21 cellular contexts compared by ENCODE assay signal in genomic region chr7:24480501-24480900, GRCh38.
DNase-seq lines count a peak whose midpoint lies in the region; FAIRE-seq and TF ChIP-seq lines count a peak whose summit lies in the region.
"Had no signal": no experiment of that assay in that cellular context is flagged by ENCODE, and none has a peak within 500 bp of the region (broad histone marks: within the 10 kb centered on the region; RNA-seq: fewer than 3 reads in every experiment).

No MANE protein-coding gene starts in this region.

- H3K27me3 ChIP-seq in small intestine (ENCODE audit: control insufficient read depth in 2 of 2, insufficient read depth in 2 of 2, low read length in 2 of 2) (no peaks in the 10 kb centered on the region), H7 (ENCODE audit: control insufficient read depth, insufficient read depth, low read length) (no peaks in the 10 kb centered on the region)
- H3K27me3 ChIP-seq: BLaER1 had no signal

- H3K9me3 Mint-ChIP-seq in activated CD4-positive, alpha-beta T cell treated with anti-CD3 and anti-CD28 coated beads, Interleukin-2, amount 10 ng/mL, durations not matched to agents 24 days and 14 days, result no peaks in the 10 kb centered on the region
- H3K9me3 Mint-ChIP-seq in nephron progenitor cell (peaks cover 4% of the 10 kb centered on the region), chondrocyte (ENCODE audit: low read depth) (no peaks in the 10 kb centered on the region)
- H3K9me3 Mint-ChIP-seq: CD8-positive, alpha-beta T cell had no signal

- H3K4me1 ChIP-seq in small intestine (ENCODE audit: control insufficient read depth in 2 of 2, insufficient read depth in 1 of 2, low read depth in 1 of 2, low read length in 1 of 2), result no peaks in the 10 kb centered on the region
- H3K4me1 ChIP-seq: BLaER1 had no signal

- intact Hi-C loops in activated CD4-positive, alpha-beta T cell treated with anti-CD3 and anti-CD28 coated beads, Interleukin-2, amount 10 ng/mL, durations not matched to agents 24 days and 14 days (cut with micrococcal nuclease), result no loop called here
- intact Hi-C loops in posterior cingulate gyrus (cut with DNase I), result no loop called here

- no peak overlapping the region for H3K4me3 Mint-ChIP-seq in activated CD4-positive, alpha-beta T cell treated with anti-CD3 and anti-CD28 coated beads, Interleukin-2, amount 10 ng/mL, durations not matched to agents 24 days and 14 days
- no peak overlapping the region for H3K4me3 Mint-ChIP-seq in nephron progenitor cell
- H3K4me3 Mint-ChIP-seq in chondrocyte (ENCODE audit: unreplicated experiment), result no peak overlapping the region
- H3K4me3 Mint-ChIP-seq: B cell; CD4-positive, CD25-positive, alpha-beta regulatory T cell; CD8-positive, alpha-beta T cell had no signal

- no peak for TF ChIP-seq CTCF in nephron progenitor cell (IDR thresholded peaks at IDR 0.05)
- TF ChIP-seq CTCF in chondrocyte (IDR thresholded peaks at IDR 0.05), result no peak

- WGBS in small intestine, 3 donors, result 73 to 78% (median 76%) methylated on average over 5 of the region's 5 CpGs

- H3K36me3 ChIP-seq in small intestine (ENCODE audit: control insufficient read depth in 2 of 2, insufficient read depth in 2 of 2, low read length in 2 of 2), result no peaks in the 10 kb centered on the region
- H3K36me3 ChIP-seq in H7 (replicated peaks; ENCODE audit: control insufficient read depth, insufficient read depth, low read length), result no peaks in the 10 kb centered on the region
- H3K36me3 ChIP-seq: BLaER1 had no signal

- H3K27me3 Mint-ChIP-seq in activated CD4-positive, alpha-beta T cell treated with anti-CD3 and anti-CD28 coated beads, Interleukin-2, amount 10 ng/mL, durations not matched to agents 24 days and 14 days, result peaks cover 13% of the 10 kb centered on the region
- H3K27me3 Mint-ChIP-seq in nephron progenitor cell (ENCODE audit: low read depth, poor library complexity), result peaks cover 13% of the 10 kb centered on the region
- no peaks in the 10 kb centered on the region for H3K27me3 Mint-ChIP-seq in chondrocyte (ENCODE audit: low read depth)

- H3K27ac ChIP-seq in small intestine (ENCODE audit: low read depth in 1 of 2, low read length in 1 of 2), result no peak overlapping the region
- H3K27ac ChIP-seq: 22Rv1, BLaER1, C4-2B had no signal

- no peak for FAIRE-seq in small intestine (lab: Jason Lieb, UNC)
- FAIRE-seq: A204.1, G401.6, GM12892 had no signal

- H3K4me3 ChIP-seq in small intestine (ENCODE audit: low read depth in 1 of 2, low read length in 2 of 2) (no peak overlapping the region), H7 (ENCODE audit: insufficient read depth, low read depth, low read length) (no peak overlapping the region)
- H3K4me3 ChIP-seq: BLaER1 had no signal

- no peaks in the 10 kb centered on the region for H3K9me3 ChIP-seq in small intestine (ENCODE audit: control insufficient read depth, low read depth)
- H3K9me3 ChIP-seq: BLaER1, Caco-2 had no signal

- H3K27ac Mint-ChIP-seq in activated CD4-positive, alpha-beta T cell treated with anti-CD3 and anti-CD28 coated beads, Interleukin-2, amount 10 ng/mL, durations not matched to agents 24 days and 14 days, result no peak overlapping the region
- H3K27ac Mint-ChIP-seq in nephron progenitor cell, result peak overlapping the region; percentile 30
- H3K27ac Mint-ChIP-seq in chondrocyte (ENCODE audit: unreplicated experiment), result no peak overlapping the region
- H3K27ac Mint-ChIP-seq: B cell; CD4-positive, CD25-positive, alpha-beta regulatory T cell; CD8-positive, alpha-beta T cell had no signal

- H3K36me3 Mint-ChIP-seq in activated CD4-positive, alpha-beta T cell treated with anti-CD3 and anti-CD28 coated beads, Interleukin-2, amount 10 ng/mL, durations not matched to agents 24 days and 14 days (ENCODE audit: low read depth), result no peaks in the 10 kb centered on the region
- H3K36me3 Mint-ChIP-seq in nephron progenitor cell (ENCODE audit: low read depth), result peaks cover 4% of the 10 kb centered on the region
- no peaks in the 10 kb centered on the region for H3K36me3 Mint-ChIP-seq in chondrocyte (ENCODE audit: low read depth)
- H3K36me3 Mint-ChIP-seq: CD4-positive, CD25-positive, alpha-beta regulatory T cell; CD8-positive, alpha-beta T cell had no signal

- no peaks in the 10 kb centered on the region for H3K4me1 Mint-ChIP-seq in activated CD4-positive, alpha-beta T cell treated with anti-CD3 and anti-CD28 coated beads, Interleukin-2, amount 10 ng/mL, durations not matched to agents 24 days and 14 days
- H3K4me1 Mint-ChIP-seq in nephron progenitor cell, result peaks cover 52% of the 10 kb centered on the region
- H3K4me1 Mint-ChIP-seq in chondrocyte (ENCODE audit: low read depth), result peaks cover 37% of the 10 kb centered on the region
- H3K4me1 Mint-ChIP-seq: B cell; CD4-positive, CD25-positive, alpha-beta regulatory T cell had no signal

- DNase-seq in activated CD4-positive, alpha-beta T cell treated with anti-CD3 and anti-CD28 coated beads, Interleukin-2, amount 10 ng/mL, durations not matched to agents 24 days and 14 days, result peak; percentile 43
- no peak for DNase-seq in activated CD4-positive, alpha-beta T cell treated with anti-CD3 and anti-CD28 coated beads for 4 hours
- DNase-seq in medulla oblongata (ENCODE audit: extremely low spot score) (peak; percentile 33), nephron progenitor cell (no peak), small intestine (no peak), posterior cingulate gyrus (no peak), chondrocyte (ENCODE audit: low spot score) (no peak), H7 (no peak)
- DNase-seq: Caco-2; CD4-positive, CD25-positive, alpha-beta regulatory T cell; CD8-positive, alpha-beta T cell; DMS153; DND-41; HCEC 1CT had no signal

Comparison
In these comparisons a context has a peak if more than half of its experiments do, and no peak if none do; other contexts are left out.
1. DNase-seq: peak in activated CD4-positive, alpha-beta T cell treated with anti-CD3 and anti-CD28 coated beads, Interleukin-2, amount 10 ng/mL, durations not matched to agents 24 days and 14 days (single experiment) and medulla oblongata (single experiment); none in activated CD4-positive, alpha-beta T cell treated with anti-CD3 and anti-CD28 coated beads for 4 hours (0 of 2), nephron progenitor cell (single experiment), small intestine (single experiment), posterior cingulate gyrus (0 of 10), chondrocyte (single experiment) and H7 (single experiment).